In genomic region chr2:201120500-201120899, GRCh38 we compare ENCODE assay signal across 8 cellular contexts. TPM values are rescaled to one million over a fixed set of nuclear protein-coding genes. Genes with fewer than 3 reads are reported as not detected.
A peak's percentile ranks its signal among the peaks of the same experiment; 100 is the strongest.
DNase-seq lines count a peak whose midpoint lies in the region; ATAC-seq and TF ChIP-seq lines count a peak whose summit lies in the region.
"Had no signal": no experiment of that assay in that cellular context is flagged by ENCODE, and none has a peak within 500 bp of the region (broad histone marks: within the 10 kb centered on the region; RNA-seq: fewer than 3 reads in every experiment).

No MANE protein-coding gene starts in this region.

- in situ Hi-C loops in Panc1 (cut with HindIII; ENCODE audit: low pct_unique_long_range_greater_than_20kb, low sequenced_read_pairs): no loop called here

- RAD21 ChIA-PET in HCT116 (lab: Charles Lee; ENCODE audit: low non-redundant PET in 1 of 2, low total read pairs in 2 of 2, uncharacterized antibody in 2 of 2, unreplicated experiment in 2 of 2): interaction anchor here in 1 of 2 experiments (0.9 kb wide), 1 partner anchor 51 kb away, joined by 8 read pairs; no protein-coding TSS in a partner anchor

- H3K9me3 ChIP-seq in HCT116 (ENCODE audit: control insufficient read depth in 1 of 2, insufficient read depth in 1 of 2, low read depth in 1 of 2, low read length in 2 of 2): no peaks in the 10 kb centered on the region
- no peaks in the 10 kb centered on the region for H3K9me3 ChIP-seq in Panc1 (ENCODE audit: control insufficient read depth, insufficient read depth, low read depth, low read length)
- no peaks in the 10 kb centered on the region for H3K9me3 ChIP-seq in esophagus squamous epithelium
- no peaks in the 10 kb centered on the region for H3K9me3 ChIP-seq in smooth muscle cell (replicated peaks; ENCODE audit: low read depth)

- CTCF ChIA-PET in HCT116 (lab: Charles Lee): no interaction called here
- CTCF ChIA-PET in Panc1 (lab: Charles Lee): interaction anchor here (0.5 kb wide), 1 partner anchor 125 kb away, joined by 4 read pairs; no protein-coding TSS in a partner anchor

- intact Hi-C loops in HCT116 (cut with micrococcal nuclease) (no loop called here), Panc1 (cut with micrococcal nuclease; ENCODE audit: unreplicated experiment) (no loop called here), esophagus squamous epithelium (cut with DNase I) (no loop called here)

- ATAC-seq in HCT116: no peak
- ATAC-seq in Panc1: no peak
- no peak for ATAC-seq in GM21576 (IDR thresholded peaks at IDR 0.05; ENCODE audit: unreplicated experiment)

- H3K36me3 ChIP-seq in HCT116 (ENCODE audit: control insufficient read depth in 1 of 2, insufficient read depth in 2 of 2, low read length in 2 of 2) (no peaks in the 10 kb centered on the region), Panc1 (ENCODE audit: control insufficient read depth, insufficient read depth, low read length) (no peaks in the 10 kb centered on the region), esophagus squamous epithelium (no peaks in the 10 kb centered on the region), smooth muscle cell (ENCODE audit: low read depth) (no peaks in the 10 kb centered on the region)

- no peak for TF ChIP-seq RAD21 in HCT116 (IDR thresholded peaks at IDR 0.05; ENCODE audit: low read depth)

- no peak overlapping the region for H3K9ac ChIP-seq in HCT116 (ENCODE audit: low read length)
- H3K9ac ChIP-seq in smooth muscle cell (ENCODE audit: low read depth): no peak overlapping the region

- H3K4me3 ChIP-seq in HCT116 (replicated peaks in 1 of 2; ENCODE audit: low read depth in 1 of 2, low read length in 2 of 2) (no peak overlapping the region), Panc1 (ENCODE audit: low read depth in 2 of 2, low read length in 2 of 2) (0 out of 4 replicates have a peak overlapping the region, but pooled peaks of 1 of the 2 experiments have one; percentile 3), esophagus squamous epithelium (peak overlapping the region; percentile 3 to 97 (median 72)), smooth muscle cell (peak overlapping the region; percentile 24)

- H2AFZ ChIP-seq in HCT116 (ENCODE audit: low read depth, low read length, poor library complexity, severe bottlenecking) (no peak overlapping the region), smooth muscle cell (ENCODE audit: low read depth) (no peak overlapping the region)

- POLR2A ChIA-PET in HCT116 (lab: Charles Lee) (no interaction called here), Panc1 (lab: Charles Lee) (interaction anchor here (0.5 to 0.6 kb wide), 2 partner anchors 55 to 117 kb away, joined by 6 to 12 read pairs; no protein-coding TSS in a partner anchor)

- no peak for DNase-seq in HCT116 (ENCODE audit: low read depth, low spot score)
- DNase-seq in Panc1 (ENCODE audit: low read depth, low spot score): no peak
- no peak for DNase-seq in esophagus squamous epithelium (lab: John Stamatoyannopoulos, UW)
- no peak for DNase-seq in smooth muscle cell (lab: John Stamatoyannopoulos, UW; ENCODE audit: unreplicated experiment)
- no peak for DNase-seq in NCI-H1436 (lab: John Stamatoyannopoulos, UW)
- DNase-seq in middle frontal gyrus (ENCODE audit: extremely low spot score, low spot score): no peak
- DNase-seq: NK-92 treated with Interleukin-12 subunit alpha and Interleukin-12 subunit beta, amount 100 ng/mL, for 24 hours had no signal

- H3K27me3 ChIP-seq in HCT116 (ENCODE audit: insufficient read depth, low read length) (no peaks in the 10 kb centered on the region), Panc1 (ENCODE audit: control insufficient read depth, insufficient read depth, low read length) (no peaks in the 10 kb centered on the region), esophagus squamous epithelium (no peaks in the 10 kb centered on the region), smooth muscle cell (ENCODE audit: low read depth) (no peaks in the 10 kb centered on the region)

- H3K4me1 ChIP-seq in HCT116 (ENCODE audit: control insufficient read depth in 1 of 2, insufficient read depth in 2 of 2, low read length in 2 of 2) (peaks cover 18 to 86% of the 10 kb centered on the region in 2 experiments), Panc1 (ENCODE audit: control insufficient read depth, insufficient read depth, low read length) (peaks cover 64% of the 10 kb centered on the region), esophagus squamous epithelium (peaks cover 27 to 85% (median 47%) of the 10 kb centered on the region in 3 donors), smooth muscle cell (ENCODE audit: low read depth) (peaks cover 7% of the 10 kb centered on the region)

- no peak overlapping the region for H3K27ac ChIP-seq in HCT116 (ENCODE audit: low read depth, low read length)
- peak overlapping the region; percentile 65 for H3K27ac ChIP-seq in Panc1 (ENCODE audit: low read length)
- H3K27ac ChIP-seq in esophagus squamous epithelium: peak overlapping the region; percentile 50 to 100 (median 98)
- H3K27ac ChIP-seq in smooth muscle cell (ENCODE audit: low read depth): no peak overlapping the region

- no peak for TF ChIP-seq POLR2A in HCT116 (IDR thresholded peaks at IDR 0.05; ENCODE audit: borderline replicate concordance, extremely low read depth, insufficient read depth, insufficient read length)
- TF ChIP-seq POLR2A in esophagus squamous epithelium (IDR thresholded peaks at IDR 0.05): no peak

- no peaks in the 10 kb centered on the region for H4K20me1 ChIP-seq in HCT116 (ENCODE audit: insufficient read depth)
- peaks cover 12% of the 10 kb centered on the region for H4K20me1 ChIP-seq in smooth muscle cell (ENCODE audit: low read depth)

- H3F3A ChIP-seq in smooth muscle cell (ENCODE audit: low read depth): peaks cover 14% of the 10 kb centered on the region

- BruUV-seq in HCT116 (replicated peaks; lab: Mats Ljungman, UMichigan) (no TSS peak), Panc1 (replicated peaks; lab: Mats Ljungman, UMichigan) (no TSS peak)

- H3K79me2 ChIP-seq in HCT116 (ENCODE audit: insufficient read depth, low read length) (peaks cover 94% of the 10 kb centered on the region), smooth muscle cell (ENCODE audit: low read depth) (peaks cover 39% of the 10 kb centered on the region)

- H3K4me2 ChIP-seq in HCT116 (ENCODE audit: low read length) (peak overlapping the region; percentile 84; the same call in 1 of the 2 replicates), smooth muscle cell (no peak overlapping the region)

- no peaks in the 10 kb centered on the region for H3K9me2 ChIP-seq in HCT116 (ENCODE audit: insufficient read depth)

- TF ChIP-seq CTCF in HCT116 (IDR thresholded peaks at IDR 0.05 in 2 of 3, conservative IDR thresholded peaks at IDR 0.05 in 1 of 3; ENCODE audit: borderline replicate concordance in 1 of 3, insufficient read depth in 1 of 3, low read depth in 2 of 3, low read length in 2 of 3): no peak
- TF ChIP-seq CTCF in Panc1 (IDR thresholded peaks at IDR 0.05): no peak
- no peak for TF ChIP-seq CTCF in esophagus squamous epithelium (IDR thresholded peaks at IDR 0.05)
- TF ChIP-seq CTCF in smooth muscle cell (IDR thresholded peaks at IDR 0.05; ENCODE audit: borderline replicate concordance, insufficient read depth, poor library complexity, severe bottlenecking): no peak

TF ChIP-seq in HCT116, 20 proteins besides CTCF, POLR2A, EP300 and RAD21 (continues in another document):
- TF ChIP-seq MAX (IDR thresholded peaks at IDR 0.05) (no peak), EZH2phosphoT487 (IDR thresholded peaks at IDR 0.05; ENCODE audit: borderline replicate concordance) (no peak), YY1 (IDR thresholded peaks at IDR 0.05; ENCODE audit: extremely low read depth, insufficient replicate concordance, low read depth, low read length) (no peak), SP1 (IDR thresholded peaks at IDR 0.05; ENCODE audit: low read depth) (no peak), POLR2AphosphoS5 (IDR thresholded peaks at IDR 0.05; ENCODE audit: low read depth, low read length) (no peak), JUND (IDR thresholded peaks at IDR 0.05) (no peak), TCF7L2 (IDR thresholded peaks at IDR 0.05; ENCODE audit: borderline replicate concordance, extremely low read depth, insufficient read depth, insufficient read length) (no peak), CEBPB (IDR thresholded peaks at IDR 0.05; ENCODE audit: low read depth) (no peak), EZH2 (IDR thresholded peaks at IDR 0.05) (no peak), SRF (IDR thresholded peaks at IDR 0.05; ENCODE audit: low read depth) (no peak), ATF3 (IDR thresholded peaks at IDR 0.05) (no peak), CBX3 (IDR thresholded peaks at IDR 0.05; ENCODE audit: low read depth) (no peak)

RNA-seq across cellular contexts. Expression of gene CFLAR, which starts 4.5 kb away (rescaled TPM):
- total RNA-seq in HCT116 (2021; ENCODE audit: unreplicated experiment) (35.6 TPM), Panc1 (2021; ENCODE audit: unreplicated experiment) (46.3 TPM), esophagus squamous epithelium (100 to 1,000 TPM in 2 of 4 donors, 10 to 100 TPM in 2; 71.9 to 132 (median 114) TPM), smooth muscle cell (27.1 and 42.5 TPM in 2 replicates)
- polyA plus RNA-seq in HCT116 (2012): 19.8 and 21.2 TPM in 2 replicates
- polyA plus RNA-seq in Panc1 (2012; ENCODE audit: insufficient read length): 22.2 TPM
- polyA plus RNA-seq in smooth muscle cell: 16.0 and 24.0 TPM in 2 replicates

RNA-seq across cellular contexts. Expression of gene NDUFB3, which starts 48.7 kb away (rescaled TPM):
- total RNA-seq in HCT116 (2021; ENCODE audit: unreplicated experiment): 94.6 TPM
- 44.9 and 56.2 TPM in 2 replicates for polyA plus RNA-seq in HCT116 (2012)
- total RNA-seq in Panc1 (2021; ENCODE audit: unreplicated experiment): 88.6 TPM
- 47.9 TPM for polyA plus RNA-seq in Panc1 (2012; ENCODE audit: insufficient read length)
- 100 to 1,000 TPM in 1 of 4 donors, 10 to 100 TPM in 3; 63.6 to 111 (median 77.3) TPM for total RNA-seq in esophagus squamous epithelium
- total RNA-seq in smooth muscle cell: 88.6 and 89.0 TPM in 2 replicates
- 201 and 216 TPM in 2 replicates for polyA plus RNA-seq in smooth muscle cell

RNA-seq across cellular contexts. Expression of gene HYCC2, which starts 49.0 kb away (rescaled TPM):
- total RNA-seq in HCT116 (2021; ENCODE audit: unreplicated experiment) (9.9 TPM), Panc1 (2021; ENCODE audit: unreplicated experiment) (12.0 TPM), esophagus squamous epithelium (10 to 100 TPM in 2 of 4 donors, 1 to 10 TPM in 2; 9.1 to 20.7 (median 11.2) TPM), smooth muscle cell (15.1 and 17.9 TPM in 2 replicates)
- polyA plus RNA-seq in HCT116 (2012): 1.4 and 2.0 TPM in 2 replicates
- 1.9 TPM for polyA plus RNA-seq in Panc1 (2012; ENCODE audit: insufficient read length)
- 3.6 and 6.3 TPM in 2 replicates for polyA plus RNA-seq in smooth muscle cell

Comparison
In these comparisons a context has a peak if more than half of its experiments do, and no peak if none do; other contexts are left out.
1. H3K27ac ChIP-seq: peak in Panc1 (single experiment) and esophagus squamous epithelium (4 of 4); none in HCT116 (single experiment) and smooth muscle cell (single experiment).
2. H3K4me3 ChIP-seq: peak in esophagus squamous epithelium (4 of 4) and smooth muscle cell (single experiment); none in HCT116 (0 of 2).